In genomic region chr7:309586-310228, GRCh38 we compare ENCODE assay signal across 18 cellular contexts. TPM values are rescaled to one million over a fixed set of nuclear protein-coding genes. Genes with fewer than 3 reads are reported as not detected.
DNase-seq lines count a peak whose midpoint lies in the region; ATAC-seq and TF ChIP-seq lines count a peak whose summit lies in the region.
"Had no signal": no experiment of that assay in that cellular context is flagged by ENCODE, and none has a peak within 500 bp of the region (broad histone marks: within the 10 kb centered on the region; RNA-seq: fewer than 3 reads in every experiment).

No MANE protein-coding gene starts in this region.

- H3K9me3 ChIP-seq in right atrium auricular region (peaks cover 0 to 13% of the 10 kb centered on the region in 2 donors), BE2C (no peaks in the 10 kb centered on the region; the same call in 1 of the 2 replicates), osteoblast (ENCODE audit: low read depth, low read length) (no peaks in the 10 kb centered on the region), vagina (no peaks in the 10 kb centered on the region)

- H3K36me3 ChIP-seq in right atrium auricular region (no peaks in the 10 kb centered on the region), BE2C (no peaks in the 10 kb centered on the region), osteoblast (ENCODE audit: insufficient read depth, low read length) (no peaks in the 10 kb centered on the region), vagina (no peaks in the 10 kb centered on the region)
- H3K36me3 ChIP-seq: BLaER1, HAP-1 had no signal

- H2AFZ ChIP-seq in osteoblast (ENCODE audit: low read length) = no peak overlapping the region

- no peak overlapping the region for H3K27ac Mint-ChIP-seq in chondrocyte (ENCODE audit: unreplicated experiment)
- H3K27ac Mint-ChIP-seq: CD4-positive, CD25-positive, alpha-beta regulatory T cell had no signal

- peaks cover 38% of the 10 kb centered on the region for H3K27me3 Mint-ChIP-seq in chondrocyte (ENCODE audit: low read depth)

- H4K20me1 ChIP-seq in osteoblast (ENCODE audit: insufficient read depth, low read length) = no peaks in the 10 kb centered on the region
- H4K20me1 ChIP-seq: BLaER1 had no signal

- H3K9me3 Mint-ChIP-seq in chondrocyte (ENCODE audit: low read depth) = peaks cover 10% of the 10 kb centered on the region

- H3K27me3 ChIP-seq in right atrium auricular region (no peaks in the 10 kb centered on the region), BE2C (peaks cover 37% of the 10 kb centered on the region), osteoblast (ENCODE audit: insufficient read depth, low read length) (peaks cover 39% of the 10 kb centered on the region), vagina (no peaks in the 10 kb centered on the region)
- H3K27me3 ChIP-seq: BLaER1 had no signal

- H3K4me3 Mint-ChIP-seq in chondrocyte (ENCODE audit: unreplicated experiment) = no peak overlapping the region
- H3K4me3 Mint-ChIP-seq: CD4-positive, CD25-positive, alpha-beta regulatory T cell had no signal

- H3K27ac ChIP-seq in right atrium auricular region = no peak overlapping the region
- no peak overlapping the region for H3K27ac ChIP-seq in osteoblast (ENCODE audit: low read depth, low read length)
- no peak overlapping the region for H3K27ac ChIP-seq in vagina
- H3K27ac ChIP-seq: 22Rv1, BLaER1 had no signal

- no peak overlapping the region for H3K4me2 ChIP-seq in osteoblast (ENCODE audit: insufficient read depth, low read length)
- H3K4me2 ChIP-seq: BLaER1 had no signal

- ATAC-seq in Right ventricle myocardium inferior = no peak

- no peaks in the 10 kb centered on the region for H3K4me1 Mint-ChIP-seq in chondrocyte (ENCODE audit: low read depth)
- H3K4me1 Mint-ChIP-seq: CD4-positive, CD25-positive, alpha-beta regulatory T cell had no signal

- DNase-seq in Right ventricle myocardium inferior (ENCODE audit: missing footprints) (peak; percentile 17), right atrium auricular region (ENCODE audit: low spot score) (no peak), BE2C (peak; percentile 1), chondrocyte (ENCODE audit: low spot score) (peak; percentile 54), osteoblast (ENCODE audit: insufficient read length, low spot score, missing footprints) (peak; percentile 69), vagina (ENCODE audit: extremely low spot score in 2 of 2) (no peak), globus pallidus (ENCODE audit: low spot score) (no peak)
- no peak for DNase-seq in stimulated activated naive CD4-positive, alpha-beta T cell treated with Interleukin-2 at 50 U/mL for 16 hours (lab: John Stamatoyannopoulos, UW)
- DNase-seq: CD4-positive, CD25-positive, alpha-beta regulatory T cell; DMS153; DMS79 treated with DMSO at 0.1 percent for 48 hours; EL; GOT3 had no signal

- intact Hi-C loops in Right ventricle myocardium inferior (cut with DNase I) (no loop called here), vagina (cut with DNase I) (no loop called here)

- H3K79me2 ChIP-seq in osteoblast (ENCODE audit: insufficient read depth, low read length) = no peaks in the 10 kb centered on the region

- peaks cover 4% of the 10 kb centered on the region for H3K36me3 Mint-ChIP-seq in chondrocyte (ENCODE audit: low read depth)
- H3K36me3 Mint-ChIP-seq: CD4-positive, CD25-positive, alpha-beta regulatory T cell had no signal

- TF ChIP-seq CTCF in right atrium auricular region (IDR thresholded peaks at IDR 0.05) (no peak), BE2C (IDR thresholded peaks at IDR 0.05; ENCODE audit: low read depth, low read length) (no peak), chondrocyte (IDR thresholded peaks at IDR 0.05) (no peak), osteoblast (IDR thresholded peaks at IDR 0.05; ENCODE audit: extremely low read depth, low read depth, low read length) (no peak), vagina (IDR thresholded peaks at IDR 0.05) (no peak)

- no peaks in the 10 kb centered on the region for H3K4me1 ChIP-seq in right atrium auricular region
- no peaks in the 10 kb centered on the region for H3K4me1 ChIP-seq in BE2C
- no peaks in the 10 kb centered on the region for H3K4me1 ChIP-seq in osteoblast (ENCODE audit: insufficient read depth, low read length)
- H3K4me1 ChIP-seq in vagina = no peaks in the 10 kb centered on the region
- H3K4me1 ChIP-seq: BLaER1, HAP-1 had no signal

- no peak overlapping the region for H3K4me3 ChIP-seq in right atrium auricular region
- no peak overlapping the region for H3K4me3 ChIP-seq in BE2C (ENCODE audit: low read depth, low read length)
- no peak overlapping the region for H3K4me3 ChIP-seq in osteoblast (ENCODE audit: insufficient read depth, low read length)
- no peak overlapping the region for H3K4me3 ChIP-seq in vagina
- H3K4me3 ChIP-seq: BLaER1, HAP-1 had no signal

- TF ChIP-seq POLR2A in vagina (IDR thresholded peaks at IDR 0.05) = no peak

RNA-seq across cellular contexts. Expression of gene FOXL3, which starts 19.7 kb away (rescaled TPM):
- total RNA-seq in Right ventricle myocardium inferior (not detected), right atrium auricular region (not detected), chondrocyte (not detected in 3 replicates), osteoblast (not detected in 2 replicates), vagina (not detected)
- not detected for polyA plus RNA-seq in BE2C (2012; ENCODE audit: insufficient read depth, insufficient read length, low read depth)
- total RNA-seq: A673; CD4-positive, CD25-positive, alpha-beta regulatory T cell; HT1080 had no signal
- polyA plus RNA-seq: CD4-positive, CD25-positive, alpha-beta regulatory T cell had no signal

Comparison
In these comparisons a context has a peak if more than half of its experiments do, and no peak if none do; other contexts are left out.
1. DNase-seq: peak in Right ventricle myocardium inferior (single experiment), BE2C (single experiment), chondrocyte (single experiment) and osteoblast (single experiment); none in right atrium auricular region (single experiment), vagina (0 of 2), stimulated activated naive CD4-positive, alpha-beta T cell treated with Interleukin-2 at 50 U/mL for 16 hours (single experiment) and globus pallidus (single experiment).